8 cellular contexts compared by ENCODE assay signal in the genomic region with DNA sequence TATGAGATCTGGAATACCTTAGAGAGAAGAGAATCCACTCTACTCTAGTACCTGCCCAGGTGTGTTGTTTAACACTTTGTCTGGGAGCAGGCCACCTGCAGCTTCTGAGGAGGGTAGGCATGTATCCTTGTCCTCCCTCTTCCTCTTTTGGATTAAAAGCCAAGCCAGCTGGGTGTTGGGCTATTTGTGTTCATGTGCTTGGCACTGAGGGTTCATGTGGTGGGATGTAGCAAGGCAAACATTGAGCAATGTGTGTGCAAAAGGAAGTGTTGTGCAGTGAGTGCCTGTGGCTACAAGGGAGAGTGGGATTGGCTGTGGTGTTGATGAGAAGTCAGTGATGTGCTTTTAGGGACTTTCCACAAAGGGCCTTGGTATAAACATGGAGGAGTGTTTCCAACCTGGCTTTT. TPM values are rescaled to one million over a fixed set of nuclear protein-coding genes. Genes with fewer than 3 reads are reported as not detected.
DNase-seq lines count a peak whose midpoint lies in the region; ATAC-seq lines count a peak whose summit lies in the region.

No MANE protein-coding gene starts in this region.

- no peak overlapping the region for H3K27ac ChIP-seq in iPS-20b (ENCODE audit: low read length)

- H3K27ac Mint-ChIP-seq in activated naive CD4-positive, alpha-beta T cell treated with anti-CD3 and anti-CD28 coated beads, Interleukin-2, amount 10 ng/mL, durations not matched to agents 7 days and 5 days = no peak overlapping the region

- DNase-seq in Caki2 (ENCODE audit: low read depth) = peak; percentile 15
- peak; percentile 38 for DNase-seq in activated naive CD4-positive, alpha-beta T cell treated with anti-CD3 and anti-CD28 coated beads, Interleukin-2, amount 10 ng/mL, durations not matched to agents 7 days and 5 days
- DNase-seq in DMS79 (lab: John Stamatoyannopoulos, UW) = no peak
- DNase-seq in NAMALWA (ENCODE audit: low spot score) = no peak
- DNase-seq in dedifferentiated amniotic fluid mesenchymal stem cell (ENCODE audit: extremely low spot score) = no peak

- no peak overlapping the region for H3K4me3 ChIP-seq in iPS-20b (ENCODE audit: low read length)

- H3K36me3 Mint-ChIP-seq in activated naive CD4-positive, alpha-beta T cell treated with anti-CD3 and anti-CD28 coated beads, Interleukin-2, amount 10 ng/mL, durations not matched to agents 7 days and 5 days = peaks cover 13% of the 10 kb centered on the region

- H3K4me1 Mint-ChIP-seq in activated naive CD4-positive, alpha-beta T cell treated with anti-CD3 and anti-CD28 coated beads, Interleukin-2, amount 10 ng/mL, durations not matched to agents 7 days and 5 days = peaks cover 13% of the 10 kb centered on the region

- peaks cover 49% of the 10 kb centered on the region for H3K36me3 ChIP-seq in iPS-20b (ENCODE audit: insufficient read depth, low read depth, low read length)

- peak overlapping the region; percentile 39; the same call in 1 of the 2 replicates for H3K9ac ChIP-seq in iPS-20b (ENCODE audit: low read depth, low read length)

- ATAC-seq in HG02870 (IDR thresholded peaks at IDR 0.05; ENCODE audit: unreplicated experiment) = peak; percentile 73
- no peak for ATAC-seq in HG03571 (IDR thresholded peaks at IDR 0.05; ENCODE audit: unreplicated experiment)

- CTCF ChIA-PET in activated naive CD4-positive, alpha-beta T cell treated with anti-CD3 and anti-CD28 coated beads, Interleukin-2, amount 10 ng/mL, durations not matched to agents 7 days and 5 days (lab: Charles Lee) = no interaction called here

- no peaks in the 10 kb centered on the region for H3K27me3 ChIP-seq in iPS-20b (ENCODE audit: insufficient read depth, low read length)

- H3K27me3 Mint-ChIP-seq in activated naive CD4-positive, alpha-beta T cell treated with anti-CD3 and anti-CD28 coated beads, Interleukin-2, amount 10 ng/mL, durations not matched to agents 7 days and 5 days = no peaks in the 10 kb centered on the region

- H3K9me3 ChIP-seq in iPS-20b (ENCODE audit: insufficient read depth, low read depth, low read length) = no peaks in the 10 kb centered on the region

- in situ Hi-C loops in Caki2 (cut with HindIII; ENCODE audit: low pct_unique_long_range_greater_than_20kb, low sequenced_read_pairs) = no loop called here

- peaks cover 25% of the 10 kb centered on the region for H3K4me1 ChIP-seq in iPS-20b (ENCODE audit: insufficient read depth, low read length)

- no peak overlapping the region for H3K4me3 Mint-ChIP-seq in activated naive CD4-positive, alpha-beta T cell treated with anti-CD3 and anti-CD28 coated beads, Interleukin-2, amount 10 ng/mL, durations not matched to agents 7 days and 5 days

- H3K9me3 Mint-ChIP-seq in activated naive CD4-positive, alpha-beta T cell treated with anti-CD3 and anti-CD28 coated beads, Interleukin-2, amount 10 ng/mL, durations not matched to agents 7 days and 5 days = no peaks in the 10 kb centered on the region

RNA-seq across cellular contexts. Expression of a gene that starts 23.0 kb away (rescaled TPM):
- total RNA-seq in Caki2 (2014; rRNA removed; shearing (Covaris generic); ENCODE audit: low replicate concordance) = 1.9 and 8.0 TPM in 2 replicates

RNA-seq across cellular contexts. Expression of a gene that starts 48.3 kb away (rescaled TPM):
- not detected in 2 replicates for total RNA-seq in Caki2 (2014; rRNA removed; shearing (Covaris generic); ENCODE audit: low replicate concordance)

Comparison
In these comparisons a context has a peak if more than half of its experiments do, and no peak if none do; other contexts are left out.
1. DNase-seq: peak in Caki2 (single experiment) and activated naive CD4-positive, alpha-beta T cell treated with anti-CD3 and anti-CD28 coated beads, Interleukin-2, amount 10 ng/mL, durations not matched to agents 7 days and 5 days (single experiment); none in DMS79 (single experiment), NAMALWA (single experiment) and dedifferentiated amniotic fluid mesenchymal stem cell (single experiment).